Comparison of ENCODE assay signal across 17 cellular contexts in genomic region chr9:114936566-114936965, GRCh38. TPM values are rescaled to one million over a fixed set of nuclear protein-coding genes. Genes with fewer than 3 reads are reported as not detected.
"Had no signal": no experiment of that assay in that cellular context is flagged by ENCODE, and none has a peak within 500 bp of the region (broad histone marks: within the 10 kb centered on the region; RNA-seq: fewer than 3 reads in every experiment).

No MANE protein-coding gene starts in this region.

- H3K27ac Mint-ChIP-seq: activated CD4-positive, alpha-beta T cell treated with anti-CD3 and anti-CD28 coated beads for 36 hours; activated CD8-positive, alpha-beta T cell treated with anti-CD3 and anti-CD28 coated beads, Interleukin-2, amount 10 ng/mL, durations not matched to agents 7 days and 5 days; activated naive CD4-positive, alpha-beta T cell treated with anti-CD3 and anti-CD28 coated beads for 36 hours had no signal

- H3K4me3 Mint-ChIP-seq: activated CD4-positive, alpha-beta T cell treated with anti-CD3 and anti-CD28 coated beads for 36 hours; activated CD8-positive, alpha-beta T cell treated with anti-CD3 and anti-CD28 coated beads, Interleukin-2, amount 10 ng/mL, durations not matched to agents 7 days and 5 days; activated naive CD4-positive, alpha-beta T cell treated with anti-CD3 and anti-CD28 coated beads for 36 hours; naive thymus-derived CD8-positive, alpha-beta T cell had no signal

- H3K36me3 Mint-ChIP-seq: naive thymus-derived CD8-positive, alpha-beta T cell had no signal

- DNase-seq: activated CD4-positive, alpha-beta T cell treated with anti-CD3 and anti-CD28 coated beads for 36 hours; activated CD8-positive, alpha-beta memory T cell treated with anti-CD3 and anti-CD28 coated beads, Interleukin-2, amount 50 U/mL, for 48 hours; activated CD8-positive, alpha-beta T cell treated with anti-CD3 and anti-CD28 coated beads, Interleukin-2, amount 10 ng/mL, durations not matched to agents 7 days and 5 days; activated naive CD4-positive, alpha-beta T cell treated with anti-CD3 and anti-CD28 coated beads for 36 hours; effector CD4-positive, alpha-beta T cell; hippocampal formation; mucosa of descending colon; naive thymus-derived CD8-positive, alpha-beta T cell; posterior cingulate gyrus; small intestine; T1000 had no signal

- ATAC-seq: activated CD4-positive, alpha-beta T cell treated with anti-CD3 and anti-CD28 coated beads for 36 hours; activated CD8-positive, alpha-beta T cell treated with anti-CD3 and anti-CD28 coated beads, Interleukin-2, amount 10 ng/mL, durations not matched to agents 7 days and 5 days; mucosa of descending colon; naive thymus-derived CD8-positive, alpha-beta T cell had no signal

- H3K27me3 ChIP-seq: right atrium auricular region, vagina had no signal

- H3K9me3 Mint-ChIP-seq: activated naive CD4-positive, alpha-beta T cell treated with anti-CD3 and anti-CD28 coated beads for 36 hours; naive thymus-derived CD8-positive, alpha-beta T cell had no signal

- H3K27ac ChIP-seq: coronary artery, right atrium auricular region, vagina, VCaP had no signal

- H3K27me3 Mint-ChIP-seq: activated CD4-positive, alpha-beta T cell treated with anti-CD3 and anti-CD28 coated beads for 36 hours; naive thymus-derived CD8-positive, alpha-beta T cell had no signal

- H3K36me3 ChIP-seq: right atrium auricular region, vagina had no signal

- H3K9me3 ChIP-seq: mucosa of descending colon, right atrium auricular region, vagina had no signal

- H3K4me1 ChIP-seq: right atrium auricular region, vagina had no signal

- H3K4me3 ChIP-seq: coronary artery, lung, mucosa of descending colon, right atrium auricular region, vagina had no signal

RNA-seq across cellular contexts. Expression of gene TNFSF8, which starts 6.2 kb away (rescaled TPM):
- total RNA-seq: glomerular endothelial cell had no signal
